In genomic region chr1:17670587-17671313, GRCh38 we compare ENCODE assay signal across 1 cellular context.
TF ChIP-seq lines count a peak whose summit lies in the region.

No MANE protein-coding gene starts in this region.

TF ChIP-seq in GM23338, 12 proteins besides CTCF, POLR2A, EP300 and RAD21 (continued from another document):
- TF ChIP-seq ZNF462 (CRISPR knock-in tag; IDR thresholded peaks at IDR 0.05) (no peak), EZH2phosphoT487 (IDR thresholded peaks at IDR 0.05; ENCODE audit: unreplicated experiment) (no peak), NANOG (IDR thresholded peaks at IDR 0.05; ENCODE audit: borderline replicate concordance) (no peak)
TF ChIP-seq in GM23338: peak in this region for 0.
